8 cellular contexts compared by ENCODE assay signal in genomic region chr11:60905551-60906113, GRCh38. TPM values are rescaled to one million over a fixed set of nuclear protein-coding genes. Genes with fewer than 3 reads are reported as not detected.
A peak's percentile ranks its signal among the peaks of the same experiment; 100 is the strongest.
DNase-seq lines count a peak whose midpoint lies in the region; ATAC-seq, FAIRE-seq and TF ChIP-seq lines count a peak whose summit lies in the region.

No MANE protein-coding gene starts in this region.

- no peak for TF ChIP-seq POLR2A in GM12892 (IDR thresholded peaks at IDR 0.05; ENCODE audit: low read depth, low read length)

- H4K20me1 ChIP-seq in keratinocyte (ENCODE audit: control insufficient read depth, extremely low read depth, insufficient read depth, low read length): peaks cover 10% of the 10 kb centered on the region

- dilution Hi-C loops in keratinocyte (cut with MboI; ENCODE audit: extremely low pct_ligation_motif_present, low sequenced_read_pairs): no loop called here

- FAIRE-seq in keratinocyte (lab: Jason Lieb, UNC) (peak; percentile 13), GM12892 (lab: Jason Lieb, UNC) (no peak)

- peaks cover 39% of the 10 kb centered on the region for H3K79me2 ChIP-seq in keratinocyte (ENCODE audit: control insufficient read depth, insufficient read depth, low read length)

- peak; percentile 26 for DNase-seq in Daoy (ENCODE audit: low read depth)
- DNase-seq in M059J (ENCODE audit: low read depth): peak; percentile 74
- DNase-seq in amniotic epithelial cell (ENCODE audit: low read depth): peak; percentile 72
- DNase-seq in keratinocyte (ENCODE audit: low read depth, low spot score): no peak
- no peak for DNase-seq in stimulated activated naive CD8-positive, alpha-beta T cell treated with anti-CD3 and anti-CD28 coated beads, Interleukin-15, Interleukin-2, amounts not matched to agents 100 U/mL and 50 U/mL, for 24 hours
- no peak for DNase-seq in GM13976 (ENCODE audit: low spot score)
- DNase-seq in GM12892 (ENCODE audit: insufficient read length): no peak
- no peak for DNase-seq in AG20443 (ENCODE audit: low spot score)

- peak overlapping the region; percentile 69 for H2AFZ ChIP-seq in keratinocyte (ENCODE audit: control insufficient read depth, low read length)

- peaks cover 11% of the 10 kb centered on the region for H3K4me1 ChIP-seq in keratinocyte (ENCODE audit: control insufficient read depth, extremely low read depth, insufficient read depth, low read length)

- H3K9me1 ChIP-seq in keratinocyte (ENCODE audit: control insufficient read depth, extremely low read depth, insufficient read depth, low read length): no peaks in the 10 kb centered on the region

- ATAC-seq in stimulated activated naive CD8-positive, alpha-beta T cell treated with anti-CD3 and anti-CD28 coated beads, Interleukin-15, Interleukin-2, amounts not matched to agents 100 U/mL and 50 U/mL, for 24 hours: peak; percentile 22

- H3K27me3 ChIP-seq in keratinocyte (ENCODE audit: control insufficient read depth, extremely low read depth, insufficient read depth, low read length): no peaks in the 10 kb centered on the region

- H3K4me3 ChIP-seq in keratinocyte (ENCODE audit: control insufficient read depth in 2 of 3, extremely low read depth in 1 of 3, insufficient read depth in 2 of 3, low read depth in 1 of 3, low read length in 3 of 3): peak overlapping the region; percentile 79 to 93 (median 80)

- H3K9me3 ChIP-seq in keratinocyte (ENCODE audit: control insufficient read depth, low read depth, low read length): no peaks in the 10 kb centered on the region

- peak overlapping the region; percentile 81 for H3K4me2 ChIP-seq in keratinocyte (ENCODE audit: control insufficient read depth, extremely low read depth, insufficient read depth, low read depth, low read length)

- H3K36me3 ChIP-seq in keratinocyte (ENCODE audit: control insufficient read depth in 2 of 2, extremely low read depth in 1 of 2, insufficient read depth in 2 of 2, low read length in 2 of 2): peaks cover 9 to 26% of the 10 kb centered on the region in 2 experiments

- peak overlapping the region; percentile 93 for H3K27ac ChIP-seq in keratinocyte (ENCODE audit: control insufficient read depth, insufficient read depth, low read length)

- in situ Hi-C loops in GM13976 (cut with MboI; ENCODE audit: low sequenced_read_pairs, unreplicated experiment): no loop called here

- TF ChIP-seq CTCF in keratinocyte (optimal IDR thresholded peaks at IDR 0.05 in 1 of 3, IDR thresholded peaks at IDR 0.05 in 1 of 3, conservative IDR thresholded peaks at IDR 0.05 in 1 of 3; ENCODE audit: extremely low read depth in 1 of 3, insufficient read depth in 2 of 3, low read length in 3 of 3) (no peak), GM13976 (IDR thresholded peaks at IDR 0.05; ENCODE audit: borderline replicate concordance, control extremely low read depth, extremely low read depth, insufficient read depth, missing control alignments) (no peak)

- peak overlapping the region; percentile 94 for H3K9ac ChIP-seq in keratinocyte (ENCODE audit: control insufficient read depth, extremely low read depth, insufficient read depth, low read length)

RNA-seq across cellular contexts. Expression of gene PRPF19, which starts 0.8 kb away (rescaled TPM):
- total RNA-seq in Daoy (2014; rRNA removed; shearing (Covaris generic)): 86.3 and 91.2 TPM in 2 replicates
- total RNA-seq in M059J (2014; rRNA removed; shearing (Covaris generic)): 117 and 122 TPM in 2 replicates
- 16.9 to 67.7 TPM (median 35.4 TPM) in 3 replicates for polyA plus RNA-seq in keratinocyte
- polyA plus RNA-seq in keratinocyte (2011; ENCODE audit: low read depth): 59.7 TPM
- 24.2 and 32.7 TPM in 2 replicates for polyA plus RNA-seq in keratinocyte (2011; cell fraction: cytosol; rRNA removed)
- 43.1 and 51.4 TPM in 2 replicates for polyA plus RNA-seq in keratinocyte (2011; cell fraction: nucleus; rRNA removed)
- 60.5 and 80.0 TPM in 2 replicates for polyA plus RNA-seq in keratinocyte (2012; ENCODE audit: low replicate concordance)
- 17.2 to 109 TPM (median 31.9 TPM) in 3 replicates for polyA minus RNA-seq in keratinocyte
- polyA minus RNA-seq in keratinocyte (2011; cell fraction: cytosol; rRNA and poly(A)+ RNA removed): 36.4 TPM
- polyA minus RNA-seq in keratinocyte (2011; cell fraction: nucleus; rRNA and poly(A)+ RNA removed): 22.9 and 24.7 TPM in 2 replicates
- 103 TPM for polyA plus RNA-seq in GM12892 (2012; ENCODE audit: missing spikeins)

RNA-seq across cellular contexts. Expression of gene TMEM109, which starts 8.3 kb away (rescaled TPM):
- total RNA-seq in Daoy (2014; rRNA removed; shearing (Covaris generic)): 54.5 and 56.6 TPM in 2 replicates
- 47.7 and 77.7 TPM in 2 replicates for total RNA-seq in M059J (2014; rRNA removed; shearing (Covaris generic))
- 19.0 to 42.3 TPM (median 25.2 TPM) in 3 replicates for polyA plus RNA-seq in keratinocyte
- 3.0 TPM for polyA plus RNA-seq in keratinocyte (2011; ENCODE audit: low read depth)
- polyA plus RNA-seq in keratinocyte (2011; cell fraction: cytosol; rRNA removed): 25.2 and 30.7 TPM in 2 replicates
- polyA plus RNA-seq in keratinocyte (2011; cell fraction: nucleus; rRNA removed): 61.2 and 75.2 TPM in 2 replicates
- polyA plus RNA-seq in keratinocyte (2012; ENCODE audit: low replicate concordance): 40.9 and 55.3 TPM in 2 replicates
- 20.4 to 81.9 TPM (median 21.7 TPM) in 3 replicates for polyA minus RNA-seq in keratinocyte
- polyA minus RNA-seq in keratinocyte (2011; cell fraction: cytosol; rRNA and poly(A)+ RNA removed): 19.2 TPM
- polyA minus RNA-seq in keratinocyte (2011; cell fraction: nucleus; rRNA and poly(A)+ RNA removed): 21.9 and 25.1 TPM in 2 replicates
- polyA plus RNA-seq in GM12892 (2012; ENCODE audit: missing spikeins): 49.8 TPM

RNA-seq across cellular contexts. Expression of gene TMEM132A, which starts 18.6 kb away (rescaled TPM):
- 59.4 and 82.6 TPM in 2 replicates for total RNA-seq in Daoy (2014; rRNA removed; shearing (Covaris generic))
- 29.0 and 57.9 TPM in 2 replicates for total RNA-seq in M059J (2014; rRNA removed; shearing (Covaris generic))
- 16.6 to 54.1 TPM (median 29.7 TPM) in 3 replicates for polyA plus RNA-seq in keratinocyte
- polyA plus RNA-seq in keratinocyte (2011; ENCODE audit: low read depth): 5.2 TPM
- 7.8 and 17.4 TPM in 2 replicates for polyA plus RNA-seq in keratinocyte (2011; cell fraction: cytosol; rRNA removed)
- polyA plus RNA-seq in keratinocyte (2011; cell fraction: nucleus; rRNA removed): 95.7 and 118 TPM in 2 replicates
- 33.0 and 69.2 TPM in 2 replicates for polyA plus RNA-seq in keratinocyte (2012; ENCODE audit: low replicate concordance)
- 19.0 to 37.6 TPM (median 37.4 TPM) in 3 replicates for polyA minus RNA-seq in keratinocyte
- 74.1 TPM for polyA minus RNA-seq in keratinocyte (2011; cell fraction: cytosol; rRNA and poly(A)+ RNA removed)
- polyA minus RNA-seq in keratinocyte (2011; cell fraction: nucleus; rRNA and poly(A)+ RNA removed): 120 and 141 TPM in 2 replicates
- polyA plus RNA-seq in GM12892 (2012; ENCODE audit: missing spikeins): 4.3 TPM

RNA-seq across cellular contexts. Expression of gene ZP1, which starts 38.3 kb away (rescaled TPM):
- total RNA-seq in Daoy (2014; rRNA removed; shearing (Covaris generic)): not detected in 2 replicates
- 1.3 TPM in 1 of 2 replicates, not detected in the other for total RNA-seq in M059J (2014; rRNA removed; shearing (Covaris generic))
- polyA plus RNA-seq in keratinocyte: not detected in 3 replicates
- not detected for polyA plus RNA-seq in keratinocyte (2011; ENCODE audit: low read depth)
- not detected in 2 replicates for polyA plus RNA-seq in keratinocyte (2011; cell fraction: cytosol; rRNA removed)
- not detected in 2 replicates for polyA plus RNA-seq in keratinocyte (2011; cell fraction: nucleus; rRNA removed)
- polyA plus RNA-seq in keratinocyte (2012; ENCODE audit: low replicate concordance): not detected in 2 replicates
- not detected in 3 replicates for polyA minus RNA-seq in keratinocyte
- not detected for polyA minus RNA-seq in keratinocyte (2011; cell fraction: cytosol; rRNA and poly(A)+ RNA removed)
- polyA minus RNA-seq in keratinocyte (2011; cell fraction: nucleus; rRNA and poly(A)+ RNA removed): not detected in 2 replicates
- not detected for polyA plus RNA-seq in GM12892 (2012; ENCODE audit: missing spikeins)

RNA-seq across cellular contexts. Expression of gene SLC15A3, which starts 46.3 kb away (rescaled TPM):
- total RNA-seq in Daoy (2014; rRNA removed; shearing (Covaris generic)): 3.0 and 3.9 TPM in 2 replicates
- total RNA-seq in M059J (2014; rRNA removed; shearing (Covaris generic)): 7.9 and 23.3 TPM in 2 replicates
- 0.79 to 2.0 TPM (median 1.0 TPM) in 3 replicates for polyA plus RNA-seq in keratinocyte
- polyA plus RNA-seq in keratinocyte (2011; ENCODE audit: low read depth): not detected
- polyA plus RNA-seq in keratinocyte (2011; cell fraction: cytosol; rRNA removed): 0.44 and 0.66 TPM in 2 replicates
- 1.8 and 2.1 TPM in 2 replicates for polyA plus RNA-seq in keratinocyte (2011; cell fraction: nucleus; rRNA removed)
- polyA plus RNA-seq in keratinocyte (2012; ENCODE audit: low replicate concordance): 0.08 and 4.0 TPM in 2 replicates
- polyA minus RNA-seq in keratinocyte: 1.7 to 6.8 TPM (median 3.3 TPM) in 3 replicates
- polyA minus RNA-seq in keratinocyte (2011; cell fraction: cytosol; rRNA and poly(A)+ RNA removed): not detected
- 1.9 and 2.0 TPM in 2 replicates for polyA minus RNA-seq in keratinocyte (2011; cell fraction: nucleus; rRNA and poly(A)+ RNA removed)
- polyA plus RNA-seq in GM12892 (2012; ENCODE audit: missing spikeins): 62.6 TPM

Comparison
In these comparisons a context has a peak if more than half of its experiments do, and no peak if none do; other contexts are left out.
1. DNase-seq: peak in Daoy (single experiment), M059J (single experiment) and amniotic epithelial cell (single experiment); none in keratinocyte (single experiment), stimulated activated naive CD8-positive, alpha-beta T cell treated with anti-CD3 and anti-CD28 coated beads, Interleukin-15, Interleukin-2, amounts not matched to agents 100 U/mL and 50 U/mL, for 24 hours (single experiment), GM13976 (single experiment), GM12892 (single experiment) and AG20443 (single experiment).